Comparison of ENCODE assay signal across 27 cellular contexts in genomic region chr4:3821580-3822229, GRCh38. TPM values are rescaled to one million over a fixed set of nuclear protein-coding genes. Genes with fewer than 3 reads are reported as not detected.
DNase-seq lines count a peak whose midpoint lies in the region; FAIRE-seq and TF ChIP-seq lines count a peak whose summit lies in the region.
"Had no signal": no experiment of that assay in that cellular context is flagged by ENCODE, and none has a peak within 500 bp of the region (broad histone marks: within the 10 kb centered on the region; RNA-seq: fewer than 3 reads in every experiment).

No MANE protein-coding gene starts in this region.

- H4K8ac ChIP-seq in H1 (ENCODE audit: extremely low read depth, insufficient read depth, low read length), result no peak overlapping the region

- H2BK120ac ChIP-seq in H1 (replicated peaks; ENCODE audit: low read depth, low read length), result no peak overlapping the region

- no peak for TF ChIP-seq RAD21 in H1 (IDR thresholded peaks at IDR 0.05 in 1 of 2, conservative IDR thresholded peaks at IDR 0.05 in 1 of 2; ENCODE audit: low read depth in 2 of 2, low read length in 2 of 2)

- no peak overlapping the region for H4K5ac ChIP-seq in H1 (ENCODE audit: insufficient read length, low read depth, low read length)

- no peak overlapping the region for H3K4ac ChIP-seq in H1 (replicated peaks; ENCODE audit: insufficient read length, low read depth, low read length)

- TF ChIP-seq EP300 in H1 (IDR thresholded peaks at IDR 0.05; ENCODE audit: borderline replicate concordance in 1 of 2, low read depth in 2 of 2, low read length in 2 of 2), result no peak

- 0 out of 2 replicates have a peak overlapping the region, but pooled peaks have one; percentile 16 for H2BK5ac ChIP-seq in H1 (ENCODE audit: low read depth, low read length)

- no peak for FAIRE-seq in H1 (lab: Jason Lieb, UNC)
- FAIRE-seq: bronchial epithelial cell, K562 had no signal

- TF ChIP-seq CTCF in H1 (IDR thresholded peaks at IDR 0.05; ENCODE audit: control extremely low read depth in 1 of 3, insufficient read depth in 1 of 3, low read depth in 1 of 3, low read length in 3 of 3) (no peak), osteoblast (IDR thresholded peaks at IDR 0.05; ENCODE audit: extremely low read depth, low read depth, low read length) (no peak)

- H3K14ac ChIP-seq in H1 (ENCODE audit: insufficient read length), result no peak overlapping the region

- CTCF ChIA-PET in H1 (lab: Charles Lee; ENCODE audit: partially characterized antibody), result interaction anchor here (1.0 to 5.9 kb wide), 8 partner anchors 10 to 106 kb away, joined by 3 to 38 read pairs (median 4); no protein-coding TSS in a partner anchor

- H2BK20ac ChIP-seq in H1 (ENCODE audit: low read length), result peak overlapping the region; percentile 72; the same call in 1 of the 2 replicates

- H4K20me1 ChIP-seq in H1 (replicated peaks in 1 of 2; ENCODE audit: control insufficient read depth in 1 of 2, insufficient read depth in 2 of 2, low read length in 2 of 2) (no peaks in the 10 kb centered on the region), osteoblast (ENCODE audit: insufficient read depth, low read length) (no peaks in the 10 kb centered on the region)

- H3K23me2 ChIP-seq in H1 (ENCODE audit: low read depth, low read length), result no peaks in the 10 kb centered on the region; the same call in 1 of the 2 replicates

- H4K91ac ChIP-seq in H1 (replicated peaks; ENCODE audit: insufficient read length, low read length), result no peak overlapping the region

- no peaks in the 10 kb centered on the region for H3K79me1 ChIP-seq in H1 (ENCODE audit: low read depth, low read length)

- no peak for TF ChIP-seq POLR2A in H1 (IDR thresholded peaks at IDR 0.05; ENCODE audit: control extremely low read depth in 1 of 2, low read depth in 2 of 2, low read length in 2 of 2)

- peak overlapping the region; percentile 44; the same call in 1 of the 2 replicates for H2BK12ac ChIP-seq in H1 (ENCODE audit: low read depth, low read length)

- peak overlapping the region; percentile 20; the same call in 1 of the 2 replicates for H2AK5ac ChIP-seq in H1 (ENCODE audit: low read depth, low read length)

- no peaks in the 10 kb centered on the region for H3K36me3 ChIP-seq in H7 (replicated peaks; ENCODE audit: control insufficient read depth, insufficient read depth, low read length)
- no peaks in the 10 kb centered on the region for H3K36me3 ChIP-seq in H1 (ENCODE audit: control insufficient read depth in 2 of 4, insufficient read depth in 4 of 4, low read length in 3 of 4)
- no peaks in the 10 kb centered on the region for H3K36me3 ChIP-seq in osteoblast (ENCODE audit: insufficient read depth, low read length)
- H3K36me3 ChIP-seq: prostate gland, sigmoid colon, tibial artery had no signal

- peak overlapping the region; percentile 81; the same call in 1 of the 2 replicates for H2BK15ac ChIP-seq in H1 (ENCODE audit: low read length)

- no peaks in the 10 kb centered on the region for H3K79me2 ChIP-seq in H1 (ENCODE audit: control insufficient read depth in 1 of 2, insufficient read depth in 2 of 2, low read length in 2 of 2)
- no peaks in the 10 kb centered on the region for H3K79me2 ChIP-seq in osteoblast (ENCODE audit: insufficient read depth, low read length)

- no peak overlapping the region for H2AFZ ChIP-seq in H1 (ENCODE audit: low read length)
- no peak overlapping the region for H2AFZ ChIP-seq in osteoblast (ENCODE audit: low read length)

- H3K18ac ChIP-seq in H1 (ENCODE audit: extremely low read depth, low read length), result peak overlapping the region; percentile 60

- POLR2A ChIA-PET in H1 (lab: Charles Lee; ENCODE audit: partially characterized antibody), result interaction anchor here (0.9 to 1.2 kb wide), 2 partner anchors 38 to 58 kb away, joined by 3 read pairs; no protein-coding TSS in a partner anchor

- H3K56ac ChIP-seq in H1 (replicated peaks; ENCODE audit: insufficient read length, low read depth, low read length), result no peak overlapping the region

- H3K27ac ChIP-seq in H1 (ENCODE audit: low read depth, low read length), result no peak overlapping the region
- H3K27ac ChIP-seq in osteoblast (ENCODE audit: low read depth, low read length), result no peak overlapping the region
- H3K27ac ChIP-seq: coronary artery, prostate gland, sigmoid colon, SK-N-MC, tibial artery had no signal

- no peaks in the 10 kb centered on the region for H3K27me3 ChIP-seq in H7 (ENCODE audit: control insufficient read depth, insufficient read depth, low read length)
- H3K27me3 ChIP-seq in H1 (replicated peaks in 1 of 4; ENCODE audit: control insufficient read depth in 3 of 4, extremely low read depth in 1 of 4, insufficient read depth in 3 of 4, low read length in 3 of 4), result no peaks in the 10 kb centered on the region; a peak in 1 of 7 replicates
- peaks cover 12% of the 10 kb centered on the region for H3K27me3 ChIP-seq in osteoblast (ENCODE audit: insufficient read depth, low read length)

- H3K23ac ChIP-seq in H1 (ENCODE audit: insufficient read length), result no peak overlapping the region

- DNase-seq in A172 (ENCODE audit: low spot score) (peak; percentile 10), H7 (peak; percentile 73), H1 (ENCODE audit: low read depth in 1 of 2, low spot score in 2 of 2) (no peak), osteoblast (ENCODE audit: insufficient read length, low spot score, missing footprints) (peak; percentile 75), AML-193 (lab: John Stamatoyannopoulos, UW) (no peak), GOT3 (lab: John Stamatoyannopoulos, UW) (no peak), HPDE6-E6E7 (ENCODE audit: extremely low spot score) (no peak)
- DNase-seq: activated CD8-positive, alpha-beta T cell treated with anti-CD3 and anti-CD28 coated beads for 36 hours; C1 segment of cervical spinal cord; DND-41; effector memory CD4-positive, alpha-beta T cell; erythroblast; head of caudate nucleus; kidney glomerular epithelial cell; mammary epithelial cell; NCI-H2029 treated with DMSO at 0.1 percent for 48 hours; NCI-H2227 treated with DMSO at 0.1 percent for 48 hours; sigmoid colon; tibial artery had no signal

- peaks cover 0 to 13% (median 5%) of the 10 kb centered on the region in 4 experiments; a peak in 5 of 7 replicates for H3K4me1 ChIP-seq in H1 (replicated peaks in 1 of 4; ENCODE audit: control insufficient read depth in 3 of 4, insufficient read depth in 4 of 4, low read length in 3 of 4)
- H3K4me1 ChIP-seq in osteoblast (ENCODE audit: insufficient read depth, low read length), result no peaks in the 10 kb centered on the region
- H3K4me1 ChIP-seq: prostate gland, sigmoid colon had no signal

- H3K4me2 ChIP-seq in H1 (ENCODE audit: insufficient read depth in 1 of 2, low read depth in 2 of 2, low read length in 2 of 2) (no peak overlapping the region), osteoblast (ENCODE audit: insufficient read depth, low read length) (no peak overlapping the region)

- H3K9me3 ChIP-seq in H1 (ENCODE audit: insufficient read depth in 2 of 2, low read depth in 1 of 2, low read length in 1 of 2) (0 out of 4 replicates have a peak, but pooled peaks cover 0 to 3% of the 10 kb centered on the region in 2 experiments), osteoblast (ENCODE audit: low read depth, low read length) (no peaks in the 10 kb centered on the region)
- H3K9me3 ChIP-seq: prostate gland, tibial artery had no signal

- WGBS in H1 (ENCODE audit: extremely low coverage in 1 of 2, insufficient coverage in 1 of 2, insufficient read length in 1 of 2, insufficient replicate concordance in 2 of 2, low coverage in 1 of 2, low lambda C conversion rate in 2 of 2, missing lambda C conversion rate in 1 of 2), 2 experiments, result 77% methylated on average over 13 of the region's 15 CpGs; no CpG with 5 or more reads in 1 of the 2 experiments

- no peak overlapping the region for H3K9ac ChIP-seq in H1 (replicated peaks in 1 of 4; ENCODE audit: extremely low read depth in 1 of 4, low read depth in 3 of 4, low read length in 3 of 4)

- H3K4me3 ChIP-seq in H7 (ENCODE audit: insufficient read depth, low read depth, low read length) (no peak overlapping the region), H1 (ENCODE audit: extremely low read depth in 1 of 4, insufficient read depth in 2 of 4, low read depth in 3 of 4, low read length in 4 of 4) (no peak overlapping the region), osteoblast (ENCODE audit: insufficient read depth, low read length) (no peak overlapping the region)
- H3K4me3 ChIP-seq: coronary artery, K562, prostate gland, sigmoid colon, SK-N-MC, tibial artery had no signal

TF ChIP-seq in H1, 55 proteins besides CTCF, POLR2A, EP300 and RAD21:
- no peak for TF ChIP-seq ASH2L (IDR thresholded peaks at IDR 0.05; ENCODE audit: low read length)
- no peak for TF ChIP-seq NRF1 (IDR thresholded peaks at IDR 0.05; ENCODE audit: low read depth, low read length)
TF ChIP-seq in H1: peak in this region for 0.

RNA-seq across cellular contexts. Expression of gene ADRA2C, which starts 55.5 kb away (rescaled TPM):
- 5.9 TPM in 2 replicates for total RNA-seq in A172 (2014; rRNA removed; shearing (Covaris generic))
- 32.1 and 34.1 TPM in 2 replicates for total RNA-seq in H7 (2014; rRNA removed; shearing (Covaris generic))
- 13.8 and 14.8 TPM in 2 replicates for total RNA-seq in H1 (2021; fragmentation: NEBNext Ultra II Directional; extraction: Animal tissue kit (Norgen Biotek cat#: 25700))
- polyA plus RNA-seq in H1 (2011; rRNA removed), result 14.6 and 27.3 TPM in 2 replicates
- polyA plus RNA-seq in H1 (2011; cell fraction: cytosol; rRNA removed), result 15.1 TPM
- 35.4 TPM for polyA plus RNA-seq in H1 (2011; cell fraction: nucleus; rRNA removed)
- polyA plus RNA-seq in H1 (2012, experiment 1 of 2), result 4.8 to 12.3 TPM (median 11.4 TPM) in 4 replicates
- polyA plus RNA-seq in H1 (2012, experiment 2 of 2), result 5.9 TPM
- polyA plus RNA-seq in H1 (2013, experiment 1 of 2), result 9.6 TPM
- polyA plus RNA-seq in H1 (2013, experiment 2 of 2), result 8.5 TPM
- 10.0 and 12.3 TPM in 2 replicates for polyA minus RNA-seq in H1 (2011; rRNA and poly(A)+ RNA removed)
- polyA minus RNA-seq in H1 (2011; cell fraction: cytosol; rRNA and poly(A)+ RNA removed), result 11.6 TPM
- polyA minus RNA-seq in H1 (2011; cell fraction: nucleus; rRNA and poly(A)+ RNA removed), result 16.3 TPM
- total RNA-seq in osteoblast, result 1.1 and 1.5 TPM in 2 replicates
- total RNA-seq: activated T-helper 2 cell treated with anti-CD3 and anti-CD28 coated beads, Interferon-gamma antibody, Interleukin-2, Interleukin-4, amounts not matched to agents 10 μg/mL and 5 μg/mL and 100 μg/mL, durations not matched to agents 14 hours and 24 hours and 36 hours; M059J; T-helper 1 cell treated with Interleukin-12 subunit alpha and Interleukin-12 subunit beta and Interleukin-4 antibody, amounts not matched to agents 30 ng/mL and 1 ng/mL, for 36 hours had no signal

Comparison
In these comparisons a context has a peak if more than half of its experiments do, and no peak if none do; other contexts are left out.
1. DNase-seq: peak in A172 (single experiment), H7 (single experiment) and osteoblast (single experiment); none in H1 (0 of 2), AML-193 (0 of 2), GOT3 (single experiment) and HPDE6-E6E7 (single experiment).